In the genomic region with DNA sequence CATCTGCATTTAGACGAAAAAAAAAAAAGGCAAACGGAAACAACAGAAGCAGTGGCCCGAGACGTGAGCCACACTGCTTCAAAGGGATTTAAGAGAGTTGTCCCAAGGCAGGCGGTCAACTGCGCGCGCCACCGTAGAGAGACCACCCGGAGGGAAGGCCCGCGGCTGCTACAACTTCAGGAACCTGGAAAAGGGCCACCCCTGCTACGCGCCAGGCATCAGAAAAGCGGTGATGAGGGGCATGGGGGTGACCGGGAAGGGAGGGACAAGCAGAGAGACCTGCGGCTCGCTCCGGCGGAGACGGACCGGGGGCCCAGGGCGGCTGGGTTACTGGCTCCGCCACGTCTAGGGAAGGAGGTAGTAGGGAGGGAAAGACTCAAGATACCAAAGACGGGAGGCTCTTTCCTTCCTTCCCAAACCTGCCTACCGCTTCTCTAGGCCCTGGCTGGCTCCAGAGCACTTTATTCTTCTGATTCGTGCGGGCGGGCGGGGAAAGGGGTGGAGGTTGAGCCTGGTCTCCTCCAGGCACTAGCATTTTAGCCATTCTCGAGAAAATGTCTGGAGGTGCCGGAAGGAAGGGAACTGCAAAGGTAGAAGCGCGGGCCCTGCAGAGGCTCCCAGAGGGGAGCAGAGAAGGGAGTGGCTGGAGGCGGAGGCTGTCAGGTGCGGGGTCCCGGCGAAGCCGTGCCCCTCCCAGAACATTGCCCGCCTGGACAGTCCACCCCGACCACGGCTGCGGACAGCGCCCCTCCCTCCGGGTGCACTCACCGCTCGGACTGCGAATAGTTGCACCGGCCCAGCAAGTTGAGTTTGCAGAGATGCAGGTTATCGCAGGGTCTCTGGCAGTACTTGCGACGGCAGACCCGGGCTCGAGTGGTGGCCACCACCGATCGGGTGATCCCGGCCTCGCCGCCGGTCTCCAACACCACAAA, we compare ENCODE assay signal across 1 cellular context.
TF ChIP-seq lines count a peak whose summit lies in the region.

No MANE protein-coding gene starts in this region.

TF ChIP-seq in liver, 16 proteins besides CTCF, POLR2A, EP300 and RAD21 (continued from another document):
- TF ChIP-seq MAX (IDR thresholded peaks at IDR 0.05), result no peak
